ENCODE assay signal across 1 cellular context in the genomic region with DNA sequence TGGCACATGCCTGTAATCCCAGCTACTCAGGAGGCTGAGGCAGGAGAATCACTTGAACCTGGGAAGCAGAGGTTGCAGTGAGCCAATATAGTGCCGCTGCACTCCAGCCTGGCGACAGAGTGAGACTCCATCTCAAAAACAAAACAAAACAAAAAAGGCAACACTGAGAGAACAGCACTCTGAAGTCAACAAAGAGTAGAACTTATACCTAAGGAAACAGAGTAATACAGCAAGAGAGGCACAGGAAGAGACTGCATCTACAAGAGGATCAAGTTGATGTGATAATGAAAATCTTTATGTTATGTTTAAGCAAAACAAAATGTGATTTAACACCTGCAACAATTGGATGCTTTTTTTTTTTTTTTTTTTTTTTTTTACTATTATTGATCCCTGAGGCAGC.
TF ChIP-seq lines count a peak whose summit lies in the region.

No MANE protein-coding gene starts in this region.

TF ChIP-seq in GM23338, 12 proteins besides CTCF, POLR2A, EP300 and RAD21 (continued from another document):
- TF ChIP-seq, protein P1, sequence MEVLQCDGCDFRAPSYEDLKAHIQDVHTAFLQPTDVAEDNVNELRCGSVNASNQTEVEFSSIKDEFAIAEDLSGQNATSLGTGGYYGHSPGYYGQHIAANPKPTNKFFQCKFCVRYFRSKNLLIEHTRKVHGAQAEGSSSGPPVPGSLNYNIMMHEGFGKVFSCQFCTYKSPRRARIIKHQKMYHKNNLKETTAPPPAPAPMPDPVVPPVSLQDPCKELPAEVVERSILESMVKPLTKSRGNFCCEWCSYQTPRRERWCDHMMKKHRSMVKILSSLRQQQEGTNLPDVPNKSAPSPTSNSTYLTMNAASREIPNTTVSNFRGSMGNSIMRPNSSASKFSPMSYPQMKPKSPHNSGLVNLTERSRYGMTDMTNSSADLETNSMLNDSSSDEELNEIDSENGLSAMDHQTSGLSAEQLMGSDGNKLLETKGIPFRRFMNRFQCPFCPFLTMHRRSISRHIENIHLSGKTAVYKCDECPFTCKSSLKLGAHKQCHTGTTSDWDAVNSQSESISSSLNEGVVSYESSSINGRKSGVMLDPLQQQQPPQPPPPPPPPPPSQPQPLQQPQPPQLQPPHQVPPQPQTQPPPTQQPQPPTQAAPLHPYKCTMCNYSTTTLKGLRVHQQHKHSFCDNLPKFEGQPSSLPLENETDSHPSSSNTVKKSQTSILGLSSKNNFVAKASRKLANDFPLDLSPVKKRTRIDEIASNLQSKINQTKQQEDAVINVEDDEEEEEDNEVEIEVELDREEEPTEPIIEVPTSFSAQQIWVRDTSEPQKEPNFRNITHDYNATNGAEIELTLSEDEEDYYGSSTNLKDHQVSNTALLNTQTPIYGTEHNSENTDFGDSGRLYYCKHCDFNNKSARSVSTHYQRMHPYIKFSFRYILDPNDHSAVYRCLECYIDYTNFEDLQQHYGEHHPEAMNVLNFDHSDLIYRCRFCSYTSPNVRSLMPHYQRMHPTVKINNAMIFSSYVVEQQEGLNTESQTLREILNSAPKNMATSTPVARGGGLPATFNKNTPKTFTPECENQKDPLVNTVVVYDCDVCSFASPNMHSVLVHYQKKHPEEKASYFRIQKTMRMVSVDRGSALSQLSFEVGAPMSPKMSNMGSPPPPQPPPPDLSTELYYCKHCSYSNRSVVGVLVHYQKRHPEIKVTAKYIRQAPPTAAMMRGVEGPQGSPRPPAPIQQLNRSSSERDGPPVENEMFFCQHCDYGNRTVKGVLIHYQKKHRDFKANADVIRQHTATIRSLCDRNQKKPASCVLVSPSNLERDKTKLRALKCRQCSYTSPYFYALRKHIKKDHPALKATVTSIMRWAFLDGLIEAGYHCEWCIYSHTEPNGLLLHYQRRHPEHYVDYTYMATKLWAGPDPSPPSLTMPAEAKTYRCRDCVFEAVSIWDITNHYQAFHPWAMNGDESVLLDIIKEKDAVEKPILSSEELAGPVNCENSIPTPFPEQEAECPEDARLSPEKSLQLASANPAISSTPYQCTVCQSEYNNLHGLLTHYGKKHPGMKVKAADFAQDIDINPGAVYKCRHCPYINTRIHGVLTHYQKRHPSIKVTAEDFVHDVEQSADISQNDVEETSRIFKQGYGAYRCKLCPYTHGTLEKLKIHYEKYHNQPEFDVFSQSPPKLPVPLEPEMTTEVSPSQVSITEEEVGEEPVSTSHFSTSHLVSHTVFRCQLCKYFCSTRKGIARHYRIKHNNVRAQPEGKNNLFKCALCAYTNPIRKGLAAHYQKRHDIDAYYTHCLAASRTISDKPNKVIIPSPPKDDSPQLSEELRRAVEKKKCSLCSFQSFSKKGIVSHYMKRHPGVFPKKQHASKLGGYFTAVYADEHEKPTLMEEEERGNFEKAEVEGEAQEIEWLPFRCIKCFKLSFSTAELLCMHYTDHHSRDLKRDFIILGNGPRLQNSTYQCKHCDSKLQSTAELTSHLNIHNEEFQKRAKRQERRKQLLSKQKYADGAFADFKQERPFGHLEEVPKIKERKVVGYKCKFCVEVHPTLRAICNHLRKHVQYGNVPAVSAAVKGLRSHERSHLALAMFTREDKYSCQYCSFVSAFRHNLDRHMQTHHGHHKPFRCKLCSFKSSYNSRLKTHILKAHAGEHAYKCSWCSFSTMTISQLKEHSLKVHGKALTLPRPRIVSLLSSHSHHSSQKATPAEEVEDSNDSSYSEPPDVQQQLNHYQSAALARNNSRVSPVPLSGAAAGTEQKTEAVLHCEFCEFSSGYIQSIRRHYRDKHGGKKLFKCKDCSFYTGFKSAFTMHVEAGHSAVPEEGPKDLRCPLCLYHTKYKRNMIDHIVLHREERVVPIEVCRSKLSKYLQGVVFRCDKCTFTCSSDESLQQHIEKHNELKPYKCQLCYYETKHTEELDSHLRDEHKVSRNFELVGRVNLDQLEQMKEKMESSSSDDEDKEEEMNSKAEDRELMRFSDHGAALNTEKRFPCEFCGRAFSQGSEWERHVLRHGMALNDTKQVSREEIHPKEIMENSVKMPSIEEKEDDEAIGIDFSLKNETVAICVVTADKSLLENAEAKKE (CRISPR knock-in tag; IDR thresholded peaks at IDR 0.05), result no peak
- TF ChIP-seq POLR2AphosphoS5 (IDR thresholded peaks at IDR 0.05; ENCODE audit: low read depth) (no peak), EZH2phosphoT487 (IDR thresholded peaks at IDR 0.05; ENCODE audit: unreplicated experiment) (no peak), ZNF331 (CRISPR knock-in tag; IDR thresholded peaks at IDR 0.05; ENCODE audit: low read depth) (no peak), NANOG (IDR thresholded peaks at IDR 0.05; ENCODE audit: borderline replicate concordance) (no peak)
- TF ChIP-seq, protein P2, sequence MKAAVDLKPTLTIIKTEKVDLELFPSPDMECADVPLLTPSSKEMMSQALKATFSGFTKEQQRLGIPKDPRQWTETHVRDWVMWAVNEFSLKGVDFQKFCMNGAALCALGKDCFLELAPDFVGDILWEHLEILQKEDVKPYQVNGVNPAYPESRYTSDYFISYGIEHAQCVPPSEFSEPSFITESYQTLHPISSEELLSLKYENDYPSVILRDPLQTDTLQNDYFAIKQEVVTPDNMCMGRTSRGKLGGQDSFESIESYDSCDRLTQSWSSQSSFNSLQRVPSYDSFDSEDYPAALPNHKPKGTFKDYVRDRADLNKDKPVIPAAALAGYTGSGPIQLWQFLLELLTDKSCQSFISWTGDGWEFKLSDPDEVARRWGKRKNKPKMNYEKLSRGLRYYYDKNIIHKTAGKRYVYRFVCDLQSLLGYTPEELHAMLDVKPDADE (IDR thresholded peaks at IDR 0.05), result no peak
- TF ChIP-seq, protein P3, sequence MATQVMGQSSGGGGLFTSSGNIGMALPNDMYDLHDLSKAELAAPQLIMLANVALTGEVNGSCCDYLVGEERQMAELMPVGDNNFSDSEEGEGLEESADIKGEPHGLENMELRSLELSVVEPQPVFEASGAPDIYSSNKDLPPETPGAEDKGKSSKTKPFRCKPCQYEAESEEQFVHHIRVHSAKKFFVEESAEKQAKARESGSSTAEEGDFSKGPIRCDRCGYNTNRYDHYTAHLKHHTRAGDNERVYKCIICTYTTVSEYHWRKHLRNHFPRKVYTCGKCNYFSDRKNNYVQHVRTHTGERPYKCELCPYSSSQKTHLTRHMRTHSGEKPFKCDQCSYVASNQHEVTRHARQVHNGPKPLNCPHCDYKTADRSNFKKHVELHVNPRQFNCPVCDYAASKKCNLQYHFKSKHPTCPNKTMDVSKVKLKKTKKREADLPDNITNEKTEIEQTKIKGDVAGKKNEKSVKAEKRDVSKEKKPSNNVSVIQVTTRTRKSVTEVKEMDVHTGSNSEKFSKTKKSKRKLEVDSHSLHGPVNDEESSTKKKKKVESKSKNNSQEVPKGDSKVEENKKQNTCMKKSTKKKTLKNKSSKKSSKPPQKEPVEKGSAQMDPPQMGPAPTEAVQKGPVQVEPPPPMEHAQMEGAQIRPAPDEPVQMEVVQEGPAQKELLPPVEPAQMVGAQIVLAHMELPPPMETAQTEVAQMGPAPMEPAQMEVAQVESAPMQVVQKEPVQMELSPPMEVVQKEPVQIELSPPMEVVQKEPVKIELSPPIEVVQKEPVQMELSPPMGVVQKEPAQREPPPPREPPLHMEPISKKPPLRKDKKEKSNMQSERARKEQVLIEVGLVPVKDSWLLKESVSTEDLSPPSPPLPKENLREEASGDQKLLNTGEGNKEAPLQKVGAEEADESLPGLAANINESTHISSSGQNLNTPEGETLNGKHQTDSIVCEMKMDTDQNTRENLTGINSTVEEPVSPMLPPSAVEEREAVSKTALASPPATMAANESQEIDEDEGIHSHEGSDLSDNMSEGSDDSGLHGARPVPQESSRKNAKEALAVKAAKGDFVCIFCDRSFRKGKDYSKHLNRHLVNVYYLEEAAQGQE (IDR thresholded peaks at IDR 0.05; ENCODE audit: unreplicated experiment), result no peak
